In genomic region chr1:116713474-116713873, GRCh38 we compare ENCODE assay signal across 36 cellular contexts. TPM values are rescaled to one million over a fixed set of nuclear protein-coding genes. Genes with fewer than 3 reads are reported as not detected.
"Had no signal": no experiment of that assay in that cellular context is flagged by ENCODE, and none has a peak within 500 bp of the region (broad histone marks: within the 10 kb centered on the region; RNA-seq: fewer than 3 reads in every experiment).

No MANE protein-coding gene starts in this region.

- FAIRE-seq: bronchial epithelial cell had no signal

- H3K27ac ChIP-seq: adrenal gland, Peyer's patch, WERI-Rb-1 had no signal

- H3K4me3 Mint-ChIP-seq: activated CD4-positive, alpha-beta T cell treated with anti-CD3 and anti-CD28 coated beads, Interleukin-2, amount 10 ng/mL, durations not matched to agents 24 days and 14 days; activated naive CD4-positive, alpha-beta T cell treated with anti-CD3 and anti-CD28 coated beads for 36 hours; activated T-cell treated with anti-CD3 and anti-CD28 coated beads, Interleukin-2, amount 50 U/mL, for 4 hours; activated T-helper 1 cell treated with anti-CD3 and anti-CD28 coated beads, Interleukin-12 subunit alpha, Interleukin-12 subunit beta, Interleukin-2, Interleukin-4 antibody, amounts not matched to agents 30 ng/mL and 10 ng/mL and 1 ng/mL, durations not matched to agents 14 hours and 24 hours and 36 hours; brain had no signal

- H3K27me3 Mint-ChIP-seq: brain had no signal

- H3K4me1 ChIP-seq: adrenal gland, Peyer's patch had no signal

- H3K27ac Mint-ChIP-seq: activated CD4-positive, alpha-beta T cell treated with anti-CD3 and anti-CD28 coated beads, Interleukin-2, amount 10 ng/mL, durations not matched to agents 24 days and 14 days; activated naive CD4-positive, alpha-beta T cell treated with anti-CD3 and anti-CD28 coated beads for 36 hours; activated T-helper 1 cell treated with anti-CD3 and anti-CD28 coated beads, Interleukin-12 subunit alpha, Interleukin-12 subunit beta, Interleukin-2, Interleukin-4 antibody, amounts not matched to agents 30 ng/mL and 10 ng/mL and 1 ng/mL, durations not matched to agents 14 hours and 24 hours and 36 hours had no signal

- H3K36me3 Mint-ChIP-seq: brain had no signal

- H3K36me3 ChIP-seq: adrenal gland, MG63, Peyer's patch, WERI-Rb-1 had no signal

- H3K27me3 ChIP-seq: adrenal gland, MG63, Peyer's patch had no signal

- H3K9me3 ChIP-seq: adrenal gland, Peyer's patch had no signal

- H3K4me3 ChIP-seq: adrenal gland, MG63, Peyer's patch had no signal

- H3K9me3 Mint-ChIP-seq: activated naive CD4-positive, alpha-beta T cell treated with anti-CD3 and anti-CD28 coated beads for 36 hours; activated T-cell treated with anti-CD3 and anti-CD28 coated beads, Interleukin-2, amount 50 U/mL, for 4 hours had no signal

- DNase-seq: activated CD4-positive, alpha-beta T cell treated with anti-CD3 and anti-CD28 coated beads, Interleukin-2, amount 10 ng/mL, durations not matched to agents 24 days and 14 days; activated CD4-positive, alpha-beta T cell treated with anti-CD3 and anti-CD28 coated beads, Interleukin-2, amount 50 U/mL, for 4 hours; activated CD8-positive, alpha-beta memory T cell treated with anti-CD3 and anti-CD28 coated beads, Interleukin-2, amount 50 U/mL, for 4 hours; activated gamma-delta T cell treated with Interleukin-2 at 50 U/mL for 16 hours; activated naive CD4-positive, alpha-beta T cell treated with anti-CD3 and anti-CD28 coated beads for 36 hours; activated T-cell treated with anti-CD3 and anti-CD28 coated beads for 4 hours; activated T-cell treated with anti-CD3 and anti-CD28 coated beads, Interleukin-2, amount 50 U/mL, for 4 hours; anterior cingulate cortex; caudate nucleus; Karpas-422; KBM-7; MG63; NCI-H1048; NCI-H1105 treated with DMSO at 0.1 percent for 48 hours; NCI-H1436; NCI-H1694; NCI-H1930; NCI-H2081 treated with DMSO at 0.1 percent for 48 hours; NCI-H510A; NCI-H526; NCI-H748 treated with DMSO at 0.1 percent for 48 hours; NK-92 treated with Interleukin-12 subunit alpha and Interleukin-12 subunit beta, amount 100 ng/mL, for 24 hours; PC-3; Peyer's patch; RPMI8226; SIG-M5; SW 1271; T-helper 1 cell; T-helper 2 cell; T-helper 9 cell; WERI-Rb-1 had no signal

RNA-seq across cellular contexts. Expression of gene CD2, which starts 40.8 kb away (rescaled TPM):
- total RNA-seq: bronchial epithelial cell, PC-3, SK-MEL-5 had no signal
